8 cellular contexts compared by ENCODE assay signal in the genomic region with DNA sequence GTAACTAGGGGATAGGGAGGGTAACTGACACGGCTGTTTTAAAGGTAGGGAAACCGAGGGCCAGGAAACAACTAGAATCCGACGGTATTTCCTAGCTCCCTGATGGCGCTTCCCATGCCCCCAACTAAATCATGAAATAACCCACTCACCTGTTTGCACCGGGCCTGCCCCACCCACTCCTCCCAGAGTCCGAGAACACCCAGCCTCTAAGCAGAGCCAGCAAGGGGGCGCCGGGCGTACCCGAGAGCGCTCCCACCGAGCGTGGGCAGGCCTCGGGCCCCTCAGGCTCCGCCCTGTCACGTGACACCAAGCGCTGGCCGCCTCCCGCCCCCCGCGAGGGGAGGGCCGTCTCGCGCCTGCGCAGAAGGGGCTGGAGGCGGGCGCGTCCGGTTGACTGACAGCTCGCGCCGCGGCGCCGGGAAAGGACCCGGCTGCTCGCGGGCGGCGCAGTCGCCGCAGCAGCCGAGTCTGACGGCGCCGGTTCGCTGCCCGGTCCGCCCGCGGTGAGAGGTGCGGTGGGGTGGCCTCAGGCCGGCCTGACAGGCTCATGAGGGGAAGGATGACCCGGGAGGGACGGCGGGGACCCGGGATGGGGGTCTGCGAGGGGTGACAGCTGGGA. TPM values are rescaled to one million over a fixed set of nuclear protein-coding genes. Genes with fewer than 3 reads are reported as not detected.
DNase-seq lines count a peak whose midpoint lies in the region; ATAC-seq, FAIRE-seq and TF ChIP-seq lines count a peak whose summit lies in the region.

A gene with protein sequence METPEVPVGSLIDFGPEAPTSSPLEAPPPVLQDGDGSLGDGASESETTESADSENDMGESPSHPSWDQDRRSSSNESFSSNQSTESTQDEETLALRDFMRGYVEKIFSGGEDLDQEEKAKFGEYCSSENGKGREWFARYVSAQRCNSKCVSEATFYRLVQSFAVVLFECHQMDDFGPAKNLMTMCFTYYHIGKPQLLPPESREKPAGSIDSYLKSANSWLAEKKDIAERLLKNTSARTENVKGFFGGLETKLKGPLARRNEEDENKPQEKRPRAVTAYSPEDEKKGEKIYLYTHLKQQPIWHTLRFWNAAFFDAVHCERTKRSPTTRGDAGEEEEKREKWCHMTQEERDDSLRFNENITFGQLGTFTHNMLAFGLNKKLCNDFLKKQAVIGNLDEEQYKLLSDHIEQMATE (plus strand): TSS at position 447 of the 619 bp plus-strand sequence. CDS start 39,277 bp downstream, outside the sequence.

- H2AFZ ChIP-seq in astrocyte (ENCODE audit: low read depth, low read length), result peak within 1 kb of the TSS; percentile 98

- ATAC-seq in HG02870 (IDR thresholded peaks at IDR 0.05; ENCODE audit: unreplicated experiment), result peak; percentile 72
- peak; percentile 95 for ATAC-seq in aorta (ENCODE audit: low FRiP score)

- peak within 1 kb of the TSS; percentile 92 for H3K4me3 Mint-ChIP-seq in T-helper 2 cell treated with Interferon-gamma antibody and Interleukin-4, amounts not matched to agents 5 μg/mL and 100 μg/mL, for 36 hours
- peak within 1 kb of the TSS; percentile 88 for H3K4me3 Mint-ChIP-seq in astrocyte (ENCODE audit: unreplicated experiment)

- whole genome bisulfite sequencing in aorta, 2 donors, result 0 to 1% methylated on average over 50 to 59 of the region's 59 CpGs

- H3K4me1 Mint-ChIP-seq in T-helper 2 cell treated with Interferon-gamma antibody and Interleukin-4, amounts not matched to agents 5 μg/mL and 100 μg/mL, for 36 hours (ENCODE audit: low read depth), result peaks cover 29% of the 10 kb centered on the region
- H3K4me1 Mint-ChIP-seq in astrocyte (ENCODE audit: low read depth, unreplicated experiment), result peaks cover 17% of the 10 kb centered on the region

- H3K4me1 ChIP-seq in astrocyte (ENCODE audit: insufficient read depth, low read length) (peaks cover 19% of the 10 kb centered on the region), aorta (ENCODE audit: control insufficient read depth in 1 of 2, insufficient read depth in 2 of 2, low read length in 2 of 2) (no peaks in the 10 kb centered on the region)

- H3K27me3 ChIP-seq in astrocyte (ENCODE audit: insufficient read depth, low read length) (no peaks in the 10 kb centered on the region), aorta (ENCODE audit: control insufficient read depth in 1 of 2, insufficient read depth in 2 of 2, low read length in 1 of 2) (no peaks in the 10 kb centered on the region)

- H3K36me3 ChIP-seq in astrocyte (ENCODE audit: insufficient read depth, low read length) (no peaks in the 10 kb centered on the region), aorta (ENCODE audit: control insufficient read depth in 1 of 2, insufficient read depth in 2 of 2, low read length in 1 of 2) (no peaks in the 10 kb centered on the region)

- peak within 1 kb of the TSS; percentile 90 for H3K9ac ChIP-seq in astrocyte (ENCODE audit: low read length)

- peaks cover 17% of the 10 kb centered on the region for H4K20me1 ChIP-seq in astrocyte (ENCODE audit: insufficient read depth, low read length)

- no peaks in the 10 kb centered on the region for H3K9me3 Mint-ChIP-seq in T-helper 2 cell treated with Interferon-gamma antibody and Interleukin-4, amounts not matched to agents 5 μg/mL and 100 μg/mL, for 36 hours
- H3K9me3 Mint-ChIP-seq in astrocyte (ENCODE audit: unreplicated experiment), result no peaks in the 10 kb centered on the region

- peak; percentile 85 for TF ChIP-seq POLR2A in GM15510 (IDR thresholded peaks at IDR 0.05; ENCODE audit: borderline replicate concordance, extremely low read depth, insufficient read length)

- peak; percentile 81 for DNase-seq in NCI-H1694 (lab: John Stamatoyannopoulos, UW)
- peak; percentile 97 for DNase-seq in T-helper 2 cell treated with Interferon-gamma antibody and Interleukin-4, amounts not matched to agents 5 μg/mL and 100 μg/mL, for 36 hours (ENCODE audit: low spot score)
- peak; percentile 65 for DNase-seq in astrocyte (ENCODE audit: low read depth)
- peak; percentile 95 for DNase-seq in hepatic stellate cell (ENCODE audit: low spot score)
- peak; percentile 96 for DNase-seq in retina
- peak; percentile 96 to 98 for DNase-seq in aorta

- H3K9me3 ChIP-seq in astrocyte (ENCODE audit: insufficient read depth, low read depth, low read length) (no peaks in the 10 kb centered on the region), aorta (ENCODE audit: control insufficient read depth, low read length) (no peaks in the 10 kb centered on the region)

- H3K36me3 Mint-ChIP-seq in T-helper 2 cell treated with Interferon-gamma antibody and Interleukin-4, amounts not matched to agents 5 μg/mL and 100 μg/mL, for 36 hours (ENCODE audit: low read depth), result peaks cover 2% of the 10 kb centered on the region
- peaks cover 2% of the 10 kb centered on the region for H3K36me3 Mint-ChIP-seq in astrocyte (ENCODE audit: low read depth, unreplicated experiment)

- no peak for TF ChIP-seq CTCF in astrocyte (IDR thresholded peaks at IDR 0.05; ENCODE audit: insufficient read depth, low read depth, low read length)

- peak within 1 kb of the TSS; percentile 97 for H3K4me2 ChIP-seq in astrocyte (ENCODE audit: low read length)

- H3K27ac ChIP-seq in astrocyte (ENCODE audit: low read depth, low read length) (peak within 1 kb of the TSS; percentile 78), aorta (ENCODE audit: low read depth in 1 of 2, low read length in 2 of 2) (peak within 1 kb of the TSS in 1 of 2 donors; percentile 48)

- intact Hi-C loops in aorta (cut with DNase I), result no loop called here

- peaks cover 5% of the 10 kb centered on the region for H3K79me2 ChIP-seq in astrocyte (ENCODE audit: insufficient read depth, low read length)

- no peak for FAIRE-seq in astrocyte (lab: Jason Lieb, UNC)

- H3K4me3 ChIP-seq in astrocyte (ENCODE audit: insufficient read depth, low read depth, low read length), result peak within 1 kb of the TSS; percentile 84
- H3K4me3 ChIP-seq in aorta (ENCODE audit: low read length in 2 of 2), result peak within 1 kb of the TSS; percentile 38 to 63

- peak within 1 kb of the TSS; percentile 92 for H3K27ac Mint-ChIP-seq in T-helper 2 cell treated with Interferon-gamma antibody and Interleukin-4, amounts not matched to agents 5 μg/mL and 100 μg/mL, for 36 hours
- H3K27ac Mint-ChIP-seq in astrocyte (ENCODE audit: unreplicated experiment), result peak within 1 kb of the TSS; percentile 80

- H3K27me3 Mint-ChIP-seq in T-helper 2 cell treated with Interferon-gamma antibody and Interleukin-4, amounts not matched to agents 5 μg/mL and 100 μg/mL, for 36 hours (ENCODE audit: low read depth), result no peaks in the 10 kb centered on the region
- peaks cover 4% of the 10 kb centered on the region for H3K27me3 Mint-ChIP-seq in astrocyte (ENCODE audit: low read depth, unreplicated experiment)

RNA-seq across cellular contexts. Expression of the gene that starts here (rescaled TPM):
- total RNA-seq in astrocyte, result 6.2 and 7.5 TPM in 2 replicates
- total RNA-seq in aorta, result 10 to 100 TPM; 15.1 to 17.7 TPM
- polyA plus RNA-seq in aorta, result 1 to 10 TPM; 3.4 to 5.5 TPM
